In genomic region chr10:43203491-43204393, GRCh38 we compare ENCODE assay signal across 9 cellular contexts.
DNase-seq lines count a peak whose midpoint lies in the region; ATAC-seq, FAIRE-seq and TF ChIP-seq lines count a peak whose summit lies in the region.
"Had no signal": no experiment of that assay in that cellular context is flagged by ENCODE, and none has a peak within 500 bp of the region (broad histone marks: within the 10 kb centered on the region; RNA-seq: fewer than 3 reads in every experiment).

No MANE protein-coding gene starts in this region.

- 46 to 52% methylated on average over 20 to 24 of the region's 30 CpGs for WGBS in body of pancreas, 2 donors
- 54% methylated on average over 9 of the region's 30 CpGs for WGBS in right lobe of liver (ENCODE audit: insufficient coverage, low coverage, low lambda C conversion rate, missing lambda C conversion rate)

- H3K4me1 ChIP-seq in ES-I3 (ENCODE audit: insufficient read depth, low read length) (peaks cover 5% of the 10 kb centered on the region; the same call in 1 of the 2 replicates), body of pancreas (peaks cover 11% of the 10 kb centered on the region), right lobe of liver (no peaks in the 10 kb centered on the region), SJCRH30 (no peaks in the 10 kb centered on the region)
- H3K4me1 ChIP-seq: HAP-1 had no signal

- peak overlapping the region in 1 of 2 donors; percentile 9 for H3K4me3 ChIP-seq in body of pancreas
- no peak overlapping the region for H3K4me3 ChIP-seq in right lobe of liver
- no peak overlapping the region for H3K4me3 ChIP-seq in SJCRH30
- H3K4me3 ChIP-seq: HAP-1 had no signal

- intact Hi-C loops in body of pancreas (cut with DNase I) (no loop called here), right lobe of liver (cut with DNase I) (no loop called here)

- peaks cover 2% of the 10 kb centered on the region for H3K36me3 ChIP-seq in ES-I3 (ENCODE audit: insufficient read depth, low read length)
- H3K36me3 ChIP-seq in body of pancreas (replicated peaks in 1 of 2; ENCODE audit: insufficient read depth in 1 of 2, low read depth in 2 of 2): no peaks in the 10 kb centered on the region
- H3K36me3 ChIP-seq in right lobe of liver: no peaks in the 10 kb centered on the region
- H3K36me3 ChIP-seq in SJCRH30: no peaks in the 10 kb centered on the region
- H3K36me3 ChIP-seq: HAP-1 had no signal

- H3K27me3 ChIP-seq in body of pancreas: no peaks in the 10 kb centered on the region
- no peaks in the 10 kb centered on the region for H3K27me3 ChIP-seq in right lobe of liver
- no peaks in the 10 kb centered on the region for H3K27me3 ChIP-seq in SJCRH30

- no peak for FAIRE-seq in HTR-8/SVneo (lab: Jason Lieb, UNC)

- peak overlapping the region; percentile 92 for H3K9ac ChIP-seq in ES-I3 (ENCODE audit: low read depth, low read length)

- DNase-seq in body of pancreas (peak; percentile 46 to 67 (median 52)), right lobe of liver (peak in 2 of 3 donors; percentile 44 to 51), SJCRH30 (no peak), HTR-8/SVneo (ENCODE audit: insufficient read length, low spot score) (no peak), NCI-H1417 treated with DMSO at 0.1 percent for 48 hours (lab: John Stamatoyannopoulos, UW) (no peak)

- peak overlapping the region; percentile 15 to 52 (median 34) for H3K27ac ChIP-seq in body of pancreas
- no peak overlapping the region for H3K27ac ChIP-seq in right lobe of liver
- no peak overlapping the region for H3K27ac ChIP-seq in SJCRH30

- no peaks in the 10 kb centered on the region for H3K9me3 ChIP-seq in ES-I3 (ENCODE audit: control insufficient read depth, insufficient read depth, low read length)
- no peaks in the 10 kb centered on the region for H3K9me3 ChIP-seq in body of pancreas
- no peaks in the 10 kb centered on the region for H3K9me3 ChIP-seq in right lobe of liver
- H3K9me3 ChIP-seq in SJCRH30 (replicated peaks): no peaks in the 10 kb centered on the region
- H3K9me3 ChIP-seq: HAP-1 had no signal

- TF ChIP-seq CTCF in body of pancreas (IDR thresholded peaks at IDR 0.05) (no peak), right lobe of liver (IDR thresholded peaks at IDR 0.05) (no peak)

- TF ChIP-seq POLR2A in body of pancreas (IDR thresholded peaks at IDR 0.05) (peak in 1 of 3 donors; percentile 26), right lobe of liver (IDR thresholded peaks at IDR 0.05) (no peak)

- ATAC-seq in HG03442 (IDR thresholded peaks at IDR 0.05; ENCODE audit: unreplicated experiment): peak; percentile 33
- ATAC-seq in body of pancreas: peak; percentile 61
- ATAC-seq in right lobe of liver: peak in 2 of 4 donors; percentile 8 to 33
- no peak for ATAC-seq in GM18907 (IDR thresholded peaks at IDR 0.05; ENCODE audit: unreplicated experiment)

Comparison
In these comparisons a context has a peak if more than half of its experiments do, and no peak if none do; other contexts are left out.
1. DNase-seq: peak in body of pancreas (4 of 4) and right lobe of liver (2 of 3); none in SJCRH30 (0 of 2), HTR-8/SVneo (single experiment) and NCI-H1417 treated with DMSO at 0.1 percent for 48 hours (single experiment).
2. H3K27ac ChIP-seq: peak in body of pancreas (4 of 4); none in right lobe of liver (0 of 3) and SJCRH30 (single experiment).